Comparison of ENCODE assay signal across 9 cellular contexts in the genomic region with DNA sequence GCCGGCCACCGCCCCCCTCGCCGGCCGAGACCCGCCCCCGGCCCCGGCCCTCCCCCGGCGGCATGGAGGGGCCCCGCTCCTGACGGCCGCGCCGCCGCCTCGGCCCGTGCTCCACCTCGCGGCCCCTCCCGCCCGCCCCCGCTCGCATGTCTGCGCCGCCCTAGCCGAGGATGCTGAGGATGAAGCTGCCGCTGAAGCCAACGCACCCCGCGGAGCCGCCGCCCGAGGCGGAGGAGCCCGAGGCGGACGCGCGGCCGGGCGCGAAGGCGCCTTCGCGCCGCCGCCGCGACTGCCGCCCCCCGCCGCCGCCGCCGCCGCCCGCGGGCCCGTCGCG. TPM values are rescaled to one million over a fixed set of nuclear protein-coding genes. Genes with fewer than 3 reads are reported as not detected.
A peak's percentile ranks its signal among the peaks of the same experiment; 100 is the strongest.
DNase-seq lines count a peak whose midpoint lies in the region; ATAC-seq, FAIRE-seq and TF ChIP-seq lines count a peak whose summit lies in the region.
"Had no signal": no experiment of that assay in that cellular context is flagged by ENCODE, and none has a peak within 500 bp of the region (broad histone marks: within the 10 kb centered on the region; RNA-seq: fewer than 3 reads in every experiment).

No MANE protein-coding gene starts in this region.

- H3K9ac ChIP-seq in K562 (ENCODE audit: insufficient read depth in 1 of 2, low read depth in 2 of 2, low read length in 2 of 2) (peak overlapping the region in 1 of 2 experiments; percentile 94; a peak in 1 of 4 replicates), mesenchymal stem cell (ENCODE audit: low read length) (no peak overlapping the region)

- H3K14ac ChIP-seq in mesenchymal stem cell (ENCODE audit: low read length in 2 of 2), result no peak overlapping the region

- no peaks in the 10 kb centered on the region for H3K9me1 ChIP-seq in K562 (ENCODE audit: control insufficient read depth, insufficient read depth, low read length)

- no peak for TF ChIP-seq RAD21 in K562 (CRISPR knock-in tag; conservative IDR thresholded peaks at IDR 0.05 in 1 of 2, IDR thresholded peaks at IDR 0.05 in 1 of 2)

- H3K79me1 ChIP-seq in mesenchymal stem cell (replicated peaks; ENCODE audit: low read length, poor library complexity, severe bottlenecking), result peaks cover 10% of the 10 kb centered on the region

- peak overlapping the region in 1 of 2 experiments; percentile 52 for H3K18ac ChIP-seq in mesenchymal stem cell (ENCODE audit: low read depth in 1 of 2, low read length in 2 of 2)

- CTCF ChIA-PET in K562 (lab: Yijun Ruan, JAX; ENCODE audit: low intra/inter-chr PET ratio), result no interaction called here

- no peak overlapping the region for H4K91ac ChIP-seq in mesenchymal stem cell (ENCODE audit: low read length)

- TF ChIP-seq POLR2A in heart left ventricle (IDR thresholded peaks at IDR 0.05) (no peak), K562 (conservative IDR thresholded peaks at IDR 0.05) (no peak), uterus (IDR thresholded peaks at IDR 0.05) (no peak)

- in situ Hi-C loops in K562 (cut with MboI), result no loop called here

- no peak overlapping the region for H3K4ac ChIP-seq in mesenchymal stem cell (ENCODE audit: low read depth in 1 of 2, low read length in 2 of 2)

- H3K36me3 ChIP-seq in heart left ventricle, result no peaks in the 10 kb centered on the region
- H3K36me3 ChIP-seq in K562 (ENCODE audit: control insufficient read depth, insufficient read depth, low read length), result no peaks in the 10 kb centered on the region
- peaks cover 0 to 4% of the 10 kb centered on the region in 2 experiments for H3K36me3 ChIP-seq in mesenchymal stem cell (ENCODE audit: control insufficient read depth in 1 of 2, insufficient read depth in 2 of 2, low read depth in 1 of 2, low read length in 2 of 2)
- no peaks in the 10 kb centered on the region for H3K36me3 ChIP-seq in uterus

- TF ChIP-seq EP300 in K562 (IDR thresholded peaks at IDR 0.05; ENCODE audit: low read length), result no peak

- POLR2A ChIA-PET in K562 (lab: Yijun Ruan, JAX), result no interaction called here

- no peaks in the 10 kb centered on the region for H4K20me1 ChIP-seq in K562 (replicated peaks; ENCODE audit: control insufficient read depth, insufficient read depth, low read length)

- H2AFZ ChIP-seq in K562 (ENCODE audit: low read depth, low read length) (no peak overlapping the region), mesenchymal stem cell (ENCODE audit: low read depth, low read length) (no peak overlapping the region)

- H3K23ac ChIP-seq in mesenchymal stem cell (ENCODE audit: low read length in 2 of 2), result no peak overlapping the region

- H3K4me2 ChIP-seq in K562 (ENCODE audit: insufficient read depth, low read length) (peak overlapping the region; percentile 79; the same call in 1 of the 2 replicates), mesenchymal stem cell (ENCODE audit: low read length, poor library complexity, severe bottlenecking) (no peak overlapping the region)

- intact Hi-C loops in heart left ventricle (cut with DNase I) (loop anchor here in 7 of 10 donors (2.0 to 10.0 kb wide), 8 partner anchors 44 to 336 kb away; partner anchors contain the start of genes PHLPP1 (in 3 of the 7), PIGN (in 1 of the 7) and RELCH (in 1 of the 7)), left cardiac atrium (cut with DNase I) (loop anchor here (5.0 kb wide), 2 partner anchors 71 to 96 kb away; no protein-coding TSS in a partner anchor), K562 (cut with micrococcal nuclease) (no loop called here), uterus (cut with DNase I; ENCODE audit: low total_unique reads) (no loop called here)

- no peak for ATAC-seq in heart left ventricle
- no peak for ATAC-seq in left cardiac atrium
- no peak for ATAC-seq in K562
- ATAC-seq in HG03159 (IDR thresholded peaks at IDR 0.05; ENCODE audit: unreplicated experiment), result no peak
- no peak for ATAC-seq in HG02870 (IDR thresholded peaks at IDR 0.05; ENCODE audit: unreplicated experiment)
- no peak for ATAC-seq in HG03442 (IDR thresholded peaks at IDR 0.05; ENCODE audit: unreplicated experiment)

- no peak overlapping the region for H2BK5ac ChIP-seq in mesenchymal stem cell (ENCODE audit: low read depth, low read length, poor library complexity, severe bottlenecking)

- no TSS peak for BruUV-seq in K562 (replicated peaks; lab: Mats Ljungman, UMichigan)

- no peak overlapping the region for H4K8ac ChIP-seq in mesenchymal stem cell (ENCODE audit: low read length)

- H3K4me3 ChIP-seq in heart left ventricle, result peak overlapping the region; percentile 65 to 98 (median 93)
- peak overlapping the region; percentile 86 for H3K4me3 ChIP-seq in K562
- H3K4me3 ChIP-seq in mesenchymal stem cell (ENCODE audit: insufficient read depth in 1 of 2, low read depth in 1 of 2, low read length in 2 of 2), result peak overlapping the region in 1 of 2 experiments; percentile 90
- peak overlapping the region; percentile 83 to 98 for H3K4me3 ChIP-seq in uterus

- peak overlapping the region; percentile 23 for H2BK120ac ChIP-seq in mesenchymal stem cell (ENCODE audit: low read depth, low read length)

- no peak for FAIRE-seq in K562 (lab: Jason Lieb, UNC)
- FAIRE-seq: colon had no signal

- H3K9me3 ChIP-seq in heart left ventricle (no peaks in the 10 kb centered on the region), K562 (replicated peaks; ENCODE audit: control insufficient read depth, insufficient read depth, low read depth, low read length) (no peaks in the 10 kb centered on the region; the same call in 1 of the 2 replicates), mesenchymal stem cell (ENCODE audit: control insufficient read depth, low read length) (no peaks in the 10 kb centered on the region), uterus (no peaks in the 10 kb centered on the region)

- H3K27ac ChIP-seq in heart left ventricle, result peak overlapping the region; percentile 86 to 100 (median 98)
- peak overlapping the region; percentile 82; the same call in 2 of the 3 replicates for H3K27ac ChIP-seq in K562 (ENCODE audit: extremely low read depth, low read depth, low read length)
- H3K27ac ChIP-seq in mesenchymal stem cell (ENCODE audit: low read length, poor library complexity, severe bottlenecking), result no peak overlapping the region
- peak overlapping the region; percentile 96 to 98 for H3K27ac ChIP-seq in uterus

- no peak overlapping the region for H2AK5ac ChIP-seq in mesenchymal stem cell (ENCODE audit: low read length, severe bottlenecking)

- H3K4me1 ChIP-seq in heart left ventricle (peaks cover 3 to 42% (median 25%) of the 10 kb centered on the region in 12 donors), K562 (replicated peaks in 1 of 2; ENCODE audit: control insufficient read depth in 2 of 2, insufficient read depth in 2 of 2, low read length in 2 of 2) (peaks cover 25 to 32% of the 10 kb centered on the region in 2 experiments; a peak in 4 of 5 replicates), mesenchymal stem cell (ENCODE audit: control insufficient read depth, insufficient read depth, low read depth, low read length) (peaks cover 2% of the 10 kb centered on the region), uterus (peaks cover 0 to 5% of the 10 kb centered on the region in 2 donors)

- DNase-seq in heart left ventricle (no peak), left cardiac atrium (no peak), K562 (ENCODE audit: extremely low read depth in 1 of 4, low spot score in 3 of 4) (no peak), mesenchymal stem cell (no peak), uterus (no peak)

- TF ChIP-seq CTCF in heart left ventricle (IDR thresholded peaks at IDR 0.05) (no peak), K562 (IDR thresholded peaks at IDR 0.05 in 2 of 3, conservative IDR thresholded peaks at IDR 0.05 in 1 of 3; ENCODE audit: insufficient read depth in 2 of 3, low read depth in 1 of 3, low read length in 3 of 3) (no peak), uterus (IDR thresholded peaks at IDR 0.05) (no peak)

- H3K79me2 ChIP-seq in K562 (ENCODE audit: control insufficient read depth, insufficient read depth, low read length), result peaks cover 46% of the 10 kb centered on the region

- H2BK15ac ChIP-seq in mesenchymal stem cell (ENCODE audit: low read depth, poor library complexity, severe bottlenecking), result peak overlapping the region; percentile 41

- 0 to 1% (median 0%) methylated on average over 6 to 62 of the region's 62 CpGs for WGBS in heart left ventricle, 4 donors
- WGBS in K562 (ENCODE audit: insufficient coverage, low coverage, missing lambda C conversion rate), result no CpG with 5 or more reads among the region's 62 CpGs
- WGBS in mesenchymal stem cell, result under 1% methylated on average over 36 of the region's 62 CpGs

- H3K27me3 ChIP-seq in heart left ventricle, result no peaks in the 10 kb centered on the region
- no peaks in the 10 kb centered on the region for H3K27me3 ChIP-seq in K562 (ENCODE audit: control insufficient read depth in 2 of 2, insufficient read depth in 2 of 2, low read length in 2 of 2)
- H3K27me3 ChIP-seq in mesenchymal stem cell (ENCODE audit: control insufficient read depth in 1 of 2, insufficient read depth in 1 of 2, low read length in 2 of 2), result no peaks in the 10 kb centered on the region
- H3K27me3 ChIP-seq in uterus, result no peaks in the 10 kb centered on the region

- no peak overlapping the region for H2BK12ac ChIP-seq in mesenchymal stem cell (ENCODE audit: low read length in 2 of 2)

TF ChIP-seq in K562, 482 proteins besides CTCF, POLR2A, EP300 and RAD21 (continues in another document):
- no peak for TF ChIP-seq PCBP2 (IDR thresholded peaks at IDR 0.05; ENCODE audit: low read depth, low read length, poor library complexity, severe bottlenecking)

RNA-seq across cellular contexts. Expression of gene ZCCHC2, which starts 0.4 kb away (rescaled TPM):
- 10 to 100 TPM; 11.2 to 27.5 (median 18.9) TPM for total RNA-seq in heart left ventricle
- polyA plus RNA-seq in heart left ventricle, result 10 to 100 TPM in 1 of 2 donors, 1 to 10 TPM in 1; 5.6 to 13.3 TPM
- total RNA-seq in left cardiac atrium, result 10 to 100 TPM; 19.0 to 24.1 TPM
- total RNA-seq in K562 (2011; cell fraction: chromatin; rRNA removed; ENCODE audit: low replicate concordance), result 12.9 and 18.0 TPM in 2 replicates
- total RNA-seq in K562 (2011; cell fraction: nucleolus; rRNA removed), result 12.3 and 12.5 TPM in 2 replicates
- total RNA-seq in K562 (2011; cell fraction: nucleoplasm; rRNA removed), result 12.9 and 13.4 TPM in 2 replicates
- 6.0 and 6.5 TPM in 2 replicates for total RNA-seq in K562 (2014; rRNA removed)
- total RNA-seq in K562 (2014; rRNA removed; fragmentation: Illumina TruSeq; extraction: Trizol), result 4.9 and 5.7 TPM in 2 replicates
- 6.3 and 6.9 TPM in 2 replicates for total RNA-seq in K562 (2015; rRNA removed; fragmentation: Illumina TruSeq; extraction: Trizol)
- total RNA-seq in K562 (2021), result 8.5 and 9.2 TPM in 2 replicates
- 7.7 and 8.4 TPM in 2 replicates for polyA plus RNA-seq in K562 (2011; rRNA removed)
- polyA plus RNA-seq in K562 (2011; cell fraction: cytosol; rRNA removed), result 6.8 and 9.9 TPM in 2 replicates
- 11.9 and 15.4 TPM in 2 replicates for polyA plus RNA-seq in K562 (2011; cell fraction: nucleus; rRNA removed)
- 3.8 and 5.1 TPM in 2 replicates for polyA plus RNA-seq in K562 (2012)
- polyA plus RNA-seq in K562 (2014; fragmentation: Illumina TruSeq; extraction: Trizol), result 5.3 and 7.1 TPM in 2 replicates
- polyA plus RNA-seq in K562 (2014; fragmentation: Nextera tagmentation; extraction: Ambion mirVana), result 1 to 10 TPM; 1.0 to 1.9 TPM
- polyA plus RNA-seq in K562 (2014; rRNA removed), result 3.7 and 7.2 TPM in 2 replicates
- polyA minus RNA-seq in K562 (2011; rRNA and poly(A)+ RNA removed), result 16.3 and 18.6 TPM in 2 replicates
- polyA minus RNA-seq in K562 (2011; cell fraction: cytosol; rRNA and poly(A)+ RNA removed), result 6.6 and 10.0 TPM in 2 replicates
- 11.2 and 20.2 TPM in 2 replicates for polyA minus RNA-seq in K562 (2011; cell fraction: nucleus; rRNA and poly(A)+ RNA removed)
- 4.7 TPM for polyA plus RNA-seq in mesenchymal stem cell (2013, experiment 1 of 2)
- 4.8 TPM for polyA plus RNA-seq in mesenchymal stem cell (2013, experiment 2 of 2)
- total RNA-seq in uterus, result 10 to 100 TPM in 3 of 4 donors, 1 to 10 TPM in 1; 7.4 to 44.8 (median 15.5) TPM

Comparison
In these comparisons a context has a peak if more than half of its experiments do, and no peak if none do; other contexts are left out.
1. intact Hi-C loops: an anchor here in heart left ventricle (2.0 to 10.0 kb wide) and left cardiac atrium (5.0 kb wide); none called in K562 and uterus.